8 cellular contexts compared by ENCODE assay signal in genomic region chr10:132962623-132963429, GRCh38. TPM values are rescaled to one million over a fixed set of nuclear protein-coding genes. Genes with fewer than 3 reads are reported as not detected.
DNase-seq lines count a peak whose midpoint lies in the region; ATAC-seq and TF ChIP-seq lines count a peak whose summit lies in the region.

No MANE protein-coding gene starts in this region.

- no peak overlapping the region for H4K8ac ChIP-seq in trophoblast cell (ENCODE audit: low read depth, low read length)

- no peak overlapping the region for H3K14ac ChIP-seq in trophoblast cell (ENCODE audit: low read length)

- no peak overlapping the region for H2AK5ac ChIP-seq in trophoblast cell (ENCODE audit: low read length)

- H3K4me1 ChIP-seq in esophagus (ENCODE audit: control insufficient read depth in 2 of 2, insufficient read depth in 2 of 2, low read length in 1 of 2) = peaks cover 8 to 17% of the 10 kb centered on the region in 2 donors
- H3K4me1 ChIP-seq in trophoblast cell (ENCODE audit: control insufficient read depth in 1 of 2, insufficient read depth in 2 of 2, low read length in 2 of 2) = peaks cover 8 to 9% of the 10 kb centered on the region in 2 experiments

- peak; percentile 39 for ATAC-seq in GM19467 (IDR thresholded peaks at IDR 0.05; ENCODE audit: unreplicated experiment)

- TF ChIP-seq CTCF in AG04450 (IDR thresholded peaks at IDR 0.05; ENCODE audit: low read depth, low read length) = no peak

- peaks cover under 1% of the 10 kb centered on the region for H3K27me3 ChIP-seq in AG04450 (ENCODE audit: control insufficient read depth, insufficient read depth, low read length)
- H3K27me3 ChIP-seq in MG63 = no peaks in the 10 kb centered on the region
- no peaks in the 10 kb centered on the region for H3K27me3 ChIP-seq in esophagus (ENCODE audit: control insufficient read depth in 1 of 2, insufficient read depth in 2 of 2, low read length in 2 of 2)
- H3K27me3 ChIP-seq in trophoblast cell (ENCODE audit: insufficient read depth, low read length) = no peaks in the 10 kb centered on the region

- H3K79me2 ChIP-seq in trophoblast cell (ENCODE audit: control insufficient read depth, insufficient read depth, low read length, poor library complexity) = no peaks in the 10 kb centered on the region

- no peak overlapping the region for H3K23ac ChIP-seq in trophoblast cell (ENCODE audit: low read length)

- H2BK12ac ChIP-seq in trophoblast cell (ENCODE audit: low read length) = no peak overlapping the region

- WGBS in esophagus, 2 donors = 39 to 40% methylated on average over 11 of the region's 11 CpGs
- 100% methylated on average over 1 of the region's 11 CpGs for WGBS in trophoblast cell (ENCODE audit: extremely low coverage, insufficient coverage, insufficient read length)

- H2BK120ac ChIP-seq in trophoblast cell (ENCODE audit: insufficient read depth, low read length, poor library complexity) = no peak overlapping the region

- H3K9ac ChIP-seq in trophoblast cell (ENCODE audit: low read length) = no peak overlapping the region

- H2BK5ac ChIP-seq in trophoblast cell (ENCODE audit: low read depth, low read length, poor library complexity) = no peak overlapping the region

- CTCF ChIA-PET in AG04450 (lab: Charles Lee) = interaction anchor here (1.4 kb wide), 1 partner anchor 367 kb away, joined by 6 read pairs; no protein-coding TSS in a partner anchor

- H3K27ac ChIP-seq in AG04450 (ENCODE audit: low read depth, low read length) = peak overlapping the region; percentile 21
- peak overlapping the region in 1 of 2 donors; percentile 50 for H3K27ac ChIP-seq in esophagus (ENCODE audit: low read depth in 2 of 2, low read length in 1 of 2)
- no peak overlapping the region for H3K27ac ChIP-seq in trophoblast cell (ENCODE audit: low read depth, low read length)

- POLR2A ChIA-PET in AG04450 (lab: Yijun Ruan, JAX) = no interaction called here

- H3K79me1 ChIP-seq in trophoblast cell (ENCODE audit: low read length) = no peaks in the 10 kb centered on the region

- H3K9me3 ChIP-seq in AG04450 (ENCODE audit: control insufficient read depth, insufficient read depth, low read length) (peaks cover 3% of the 10 kb centered on the region; the same call in 1 of the 2 replicates), MG63 (no peaks in the 10 kb centered on the region), esophagus (ENCODE audit: control insufficient read depth in 2 of 2, insufficient read depth in 1 of 2, low read depth in 1 of 2, low read length in 1 of 2) (no peaks in the 10 kb centered on the region), trophoblast cell (ENCODE audit: insufficient read depth, low read depth, low read length) (peaks cover 8% of the 10 kb centered on the region)

- DNase-seq in AG04450 (ENCODE audit: low read depth, low spot score) (no peak), MG63 (no peak), trophoblast cell (no peak), HPDE6-E6E7 (ENCODE audit: extremely low spot score) (no peak), NCI-H526 treated with DMSO at 0.1 percent for 48 hours (lab: John Stamatoyannopoulos, UW) (no peak)
- no peak for DNase-seq in stimulated activated naive CD4-positive, alpha-beta T cell (lab: John Stamatoyannopoulos, UW)

- no peak overlapping the region for H4K91ac ChIP-seq in trophoblast cell (ENCODE audit: low read depth, low read length)

- H3K36me3 ChIP-seq in MG63 (no peaks in the 10 kb centered on the region), esophagus (ENCODE audit: control insufficient read depth in 2 of 2, insufficient read depth in 2 of 2, low read length in 1 of 2) (no peaks in the 10 kb centered on the region), trophoblast cell (ENCODE audit: control insufficient read depth in 1 of 2, insufficient read depth in 2 of 2, low read length in 2 of 2) (no peaks in the 10 kb centered on the region)

- no peak overlapping the region for H2AFZ ChIP-seq in trophoblast cell (ENCODE audit: insufficient read depth, low read length, poor library complexity)

- H3K4me3 ChIP-seq in AG04450 (ENCODE audit: low read depth, low read length) (peak overlapping the region; percentile 67), MG63 (peak overlapping the region; percentile 45), esophagus (ENCODE audit: low read depth in 1 of 2, low read length in 2 of 2) (peak overlapping the region; percentile 34 to 58), trophoblast cell (ENCODE audit: low read depth, low read length) (no peak overlapping the region)

- H4K12ac ChIP-seq in trophoblast cell (ENCODE audit: low read depth, low read length) = no peak overlapping the region

- no peak overlapping the region for H3K18ac ChIP-seq in trophoblast cell (ENCODE audit: low read length)

- no peak overlapping the region for H3K4ac ChIP-seq in trophoblast cell (ENCODE audit: low read depth, low read length)

- peak overlapping the region; percentile 64 for H3K4me2 ChIP-seq in trophoblast cell (ENCODE audit: low read length)

RNA-seq across cellular contexts. Expression of gene CFAP46, which starts 20.5 kb away (rescaled TPM):
- 1.7 and 2.7 TPM in 2 replicates for polyA plus RNA-seq in AG04450 (2011; rRNA removed)
- polyA minus RNA-seq in AG04450 (2011; rRNA and poly(A)+ RNA removed) = 0.83 and 1.6 TPM in 2 replicates
- 0.33 TPM in 1 of 2 replicates, not detected in the other for total RNA-seq in MG63 (2014; rRNA removed; shearing (Covaris generic); ENCODE audit: low replicate concordance)
- under 1 TPM; 0.40 to 0.73 TPM for polyA plus RNA-seq in esophagus
- polyA plus RNA-seq in trophoblast cell (2013) = 0.50 and 0.64 TPM in 2 replicates
